ENCODE assay signal across 8 cellular contexts in the genomic region with DNA sequence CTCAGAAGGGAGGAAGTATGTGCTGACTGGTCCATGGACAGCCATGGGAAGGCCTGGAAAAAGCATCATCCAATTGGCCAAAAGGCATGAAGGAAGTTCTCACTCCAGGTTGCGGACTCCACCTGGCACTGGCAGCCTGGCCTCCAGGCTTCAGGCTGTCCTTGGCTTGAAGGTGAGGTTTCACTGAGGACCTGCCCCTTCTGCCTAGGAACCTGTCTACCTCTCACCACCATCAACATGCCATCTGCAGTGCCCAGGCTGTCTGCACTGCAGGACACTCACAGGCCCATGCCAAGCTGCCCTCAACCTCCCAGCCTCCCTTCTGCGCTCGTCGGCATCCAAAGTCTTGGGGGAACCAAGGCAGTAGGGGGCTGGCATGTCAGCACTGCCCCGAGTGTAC.
"Had no signal": no experiment of that assay in that cellular context is flagged by ENCODE, and none has a peak within 500 bp of the region (broad histone marks: within the 10 kb centered on the region; RNA-seq: fewer than 3 reads in every experiment).

No MANE protein-coding gene starts in this region.

- H3K27ac ChIP-seq: HL-60 had no signal

- FAIRE-seq: H1, H54, K562 had no signal

- H3K4me2 ChIP-seq: GM23338 had no signal

- H3K4me3 ChIP-seq: GM23338, K562 had no signal

- ATAC-seq: GM23338, K562 had no signal

- H2AFZ ChIP-seq: GM23338 had no signal

- DNase-seq: H9, HCEC 1CT, IMR-90 had no signal
